In genomic region chr2:26782876-26783704, GRCh38 we compare ENCODE assay signal across 25 cellular contexts. TPM values are rescaled to one million over a fixed set of nuclear protein-coding genes. Genes with fewer than 3 reads are reported as not detected.
"Had no signal": no experiment of that assay in that cellular context is flagged by ENCODE, and none has a peak within 500 bp of the region (broad histone marks: within the 10 kb centered on the region; RNA-seq: fewer than 3 reads in every experiment).

No MANE protein-coding gene starts in this region.

- ATAC-seq: activated T-cell treated with anti-CD3 and anti-CD28 coated beads, Interleukin-2, amount 50 U/mL, for 4 hours; foreskin keratinocyte; natural killer cell; psoas muscle; stimulated activated effector memory CD8-positive, alpha-beta T cell treated with anti-CD3 and anti-CD28 coated beads, Interleukin-12 subunit alpha, Interleukin-12 subunit beta, amount 100 ng/mL, for 72 hours; stimulated activated naive CD8-positive, alpha-beta T cell treated with anti-CD3 and anti-CD28 coated beads, Interleukin-15, amount 100 ng/mL, for 72 hours; WTC11 had no signal

- H3K4me3 Mint-ChIP-seq: activated naive CD8-positive, alpha-beta T cell treated with anti-CD3 and anti-CD28 coated beads, Interleukin-2, amount 10 ng/mL, durations not matched to agents 7 days and 5 days; activated T-cell treated with anti-CD3 and anti-CD28 coated beads, Interleukin-2, amount 50 U/mL, for 4 hours; dendritic cell treated with granulocyte-macrophage colony-stimulating factor and Interleukin-4, amounts not matched to agents 40 ng/mL and 50 ng/mL, for 4 days; natural killer cell; stimulated activated effector memory CD8-positive, alpha-beta T cell treated with anti-CD3 and anti-CD28 coated beads, Interleukin-12 subunit alpha, Interleukin-12 subunit beta, amount 100 ng/mL, for 72 hours; stimulated activated naive CD8-positive, alpha-beta T cell treated with anti-CD3 and anti-CD28 coated beads, Interleukin-15, amount 100 ng/mL, for 72 hours; WTC11 had no signal

- DNase-seq: activated CD4-positive, alpha-beta T cell treated with anti-CD3 and anti-CD28 coated beads, Interleukin-2, amount 50 U/mL, for 48 hours; activated CD8-positive, alpha-beta memory T cell treated with anti-CD3 and anti-CD28 coated beads, Interleukin-2, amount 50 U/mL, for 48 hours; activated naive CD4-positive, alpha-beta T cell; activated naive CD8-positive, alpha-beta T cell treated with anti-CD3 and anti-CD28 coated beads, Interleukin-2, amount 10 ng/mL, durations not matched to agents 7 days and 5 days; activated T-cell treated with anti-CD3 and anti-CD28 coated beads, Interleukin-2, amount 50 U/mL, for 4 hours; amygdala; effector CD4-positive, alpha-beta T cell; left ventricle myocardium inferior; natural killer cell; ovary; psoas muscle; stimulated activated CD4-positive, alpha-beta T cell treated with anti-CD3 and anti-CD28 coated beads, Interleukin-12 subunit alpha, Interleukin-12 subunit beta, amount 100 ng/mL, for 4 hours; stimulated activated naive CD8-positive, alpha-beta T cell treated with anti-CD3 and anti-CD28 coated beads, Interleukin-15, amount 100 ng/mL, for 72 hours; T-helper 1 cell; T-helper 9 cell had no signal

- H3K27ac ChIP-seq: foreskin keratinocyte, left ventricle myocardium inferior, neutrophil, ovary, psoas muscle, right atrium auricular region, tibial nerve had no signal

- H3K9me3 Mint-ChIP-seq: activated naive CD8-positive, alpha-beta T cell treated with anti-CD3 and anti-CD28 coated beads, Interleukin-2, amount 10 ng/mL, durations not matched to agents 7 days and 5 days; activated T-cell treated with anti-CD3 and anti-CD28 coated beads, Interleukin-2, amount 50 U/mL, for 4 hours; activated T-helper 2 cell treated with anti-CD3 and anti-CD28 coated beads, Interferon-gamma antibody, Interleukin-2, Interleukin-4, amounts not matched to agents 10 μg/mL and 5 μg/mL and 100 μg/mL, durations not matched to agents 14 hours and 24 hours and 36 hours; natural killer cell; stimulated activated effector memory CD8-positive, alpha-beta T cell treated with anti-CD3 and anti-CD28 coated beads, Interleukin-12 subunit alpha, Interleukin-12 subunit beta, amount 100 ng/mL, for 72 hours; stimulated activated naive CD8-positive, alpha-beta T cell treated with anti-CD3 and anti-CD28 coated beads, Interleukin-15, amount 100 ng/mL, for 72 hours; WTC11 had no signal

- H3K27me3 ChIP-seq: foreskin keratinocyte, neutrophil, ovary, right atrium auricular region had no signal

- FAIRE-seq: endometrium, urothelium cell line had no signal

- H3K27ac Mint-ChIP-seq: activated naive CD8-positive, alpha-beta T cell treated with anti-CD3 and anti-CD28 coated beads, Interleukin-2, amount 10 ng/mL, durations not matched to agents 7 days and 5 days; activated T-helper 2 cell treated with anti-CD3 and anti-CD28 coated beads, Interferon-gamma antibody, Interleukin-2, Interleukin-4, amounts not matched to agents 10 μg/mL and 5 μg/mL and 100 μg/mL, durations not matched to agents 14 hours and 24 hours and 36 hours; dendritic cell treated with granulocyte-macrophage colony-stimulating factor and Interleukin-4, amounts not matched to agents 40 ng/mL and 50 ng/mL, for 4 days; natural killer cell; stimulated activated effector memory CD8-positive, alpha-beta T cell treated with anti-CD3 and anti-CD28 coated beads, Interleukin-12 subunit alpha, Interleukin-12 subunit beta, amount 100 ng/mL, for 72 hours; stimulated activated naive CD8-positive, alpha-beta T cell treated with anti-CD3 and anti-CD28 coated beads, Interleukin-15, amount 100 ng/mL, for 72 hours; WTC11 had no signal

- H3K9me3 ChIP-seq: left ventricle myocardium inferior, neutrophil, ovary, psoas muscle, right atrium auricular region, tibial nerve had no signal

- H3K36me3 Mint-ChIP-seq: natural killer cell had no signal

- H3K36me3 ChIP-seq: ovary had no signal

- H3K27me3 Mint-ChIP-seq: activated naive CD8-positive, alpha-beta T cell treated with anti-CD3 and anti-CD28 coated beads, Interleukin-2, amount 10 ng/mL, durations not matched to agents 7 days and 5 days; dendritic cell treated with granulocyte-macrophage colony-stimulating factor and Interleukin-4, amounts not matched to agents 40 ng/mL and 50 ng/mL, for 4 days had no signal

- H3K4me3 ChIP-seq: left ventricle myocardium inferior, ovary, psoas muscle, right atrium auricular region, tibial nerve had no signal

RNA-seq across cellular contexts. Expression of gene CENPA, which starts 2.8 kb away (rescaled TPM):
- total RNA-seq: psoas muscle had no signal
